ENCODE assay signal across 1 cellular context in genomic region chr19:43554317-43554895, GRCh38.
TF ChIP-seq lines count a peak whose summit lies in the region.

No MANE protein-coding gene starts in this region.

TF ChIP-seq in HEK293, 187 proteins besides CTCF, POLR2A, EP300 and RAD21 (continued from another document):
- no peak for TF ChIP-seq ZBTB10 (tag by site-specific recombination; IDR thresholded peaks at IDR 0.05)
- TF ChIP-seq ZNF114 (tag by site-specific recombination; IDR thresholded peaks at IDR 0.05), result no peak
- TF ChIP-seq ZNF155 (tag by site-specific recombination; IDR thresholded peaks at IDR 0.05), result no peak
- no peak for TF ChIP-seq KLF9 (tag by site-specific recombination; IDR thresholded peaks at IDR 0.05; ENCODE audit: low read depth)
- TF ChIP-seq ZNF202 (tag by site-specific recombination; IDR thresholded peaks at IDR 0.05; ENCODE audit: borderline replicate concordance), result no peak
- no peak for TF ChIP-seq PRDM4 (tag by site-specific recombination; IDR thresholded peaks at IDR 0.05)
- no peak for TF ChIP-seq ZNF561 (tag by site-specific recombination; IDR thresholded peaks at IDR 0.05; ENCODE audit: borderline replicate concordance)
- no peak for TF ChIP-seq PBX3 (CRISPR knock-in tag; IDR thresholded peaks at IDR 0.05)
- TF ChIP-seq ZNF214 (tag by site-specific recombination; IDR thresholded peaks at IDR 0.05; ENCODE audit: borderline replicate concordance), result no peak
- TF ChIP-seq ZNF157 (tag by site-specific recombination; IDR thresholded peaks at IDR 0.05), result no peak
- TF ChIP-seq ZNF2 (tag by site-specific recombination; IDR thresholded peaks at IDR 0.05), result no peak
